15 cellular contexts compared by ENCODE assay signal in genomic region chr5:178425621-178426068, GRCh38.
DNase-seq lines count a peak whose midpoint lies in the region; ATAC-seq and TF ChIP-seq lines count a peak whose summit lies in the region.
"Had no signal": no experiment of that assay in that cellular context is flagged by ENCODE, and none has a peak within 500 bp of the region (broad histone marks: within the 10 kb centered on the region; RNA-seq: fewer than 3 reads in every experiment).

No MANE protein-coding gene starts in this region.

- peaks cover 38 to 54% of the 10 kb centered on the region in 2 experiments for H3K4me1 Mint-ChIP-seq in H9
- H3K4me1 Mint-ChIP-seq in nephron progenitor cell: peaks cover 83% of the 10 kb centered on the region
- peaks cover 8% of the 10 kb centered on the region for H3K4me1 Mint-ChIP-seq in glutamatergic neuron (ENCODE audit: low read depth, unreplicated experiment)

- no peaks in the 10 kb centered on the region for H4K20me1 ChIP-seq in H9 (ENCODE audit: control insufficient read depth, insufficient read depth, insufficient read length)

- WGBS in H9 (ENCODE audit: extremely low coverage, insufficient read length, low lambda C conversion rate): no CpG with 5 or more reads among the region's 12 CpGs
- WGBS in esophagus muscularis mucosa: 90% methylated on average over 11 of the region's 12 CpGs

- H3K4me2 ChIP-seq in H9 (ENCODE audit: insufficient read depth, insufficient read length, low read length): no peak overlapping the region

- H3K9me3 Mint-ChIP-seq in H9 (no peaks in the 10 kb centered on the region; a peak in 1 of 5 replicates), nephron progenitor cell (no peaks in the 10 kb centered on the region), glutamatergic neuron (ENCODE audit: unreplicated experiment) (peaks cover 1% of the 10 kb centered on the region)

- no peak for TF ChIP-seq EP300 in esophagus muscularis mucosa (IDR thresholded peaks at IDR 0.05)

- no peak overlapping the region for H3K23ac ChIP-seq in H9 (ENCODE audit: insufficient read length, low read depth, low read length)

- no peak overlapping the region for H3K14ac ChIP-seq in H9 (ENCODE audit: insufficient read depth, low read length)

- H2BK15ac ChIP-seq in H9 (ENCODE audit: low read depth, low read length): no peak overlapping the region

- no peak overlapping the region for H3K4me3 ChIP-seq in esophagus muscularis mucosa
- H3K4me3 ChIP-seq: Peyer's patch, SJSA1 had no signal

- ATAC-seq in HG02763 (IDR thresholded peaks at IDR 0.05; ENCODE audit: unreplicated experiment): no peak

- H3K36me3 Mint-ChIP-seq in H9 (ENCODE audit: insufficient read depth in 1 of 3, low read depth in 3 of 3) (no peaks in the 10 kb centered on the region), nephron progenitor cell (ENCODE audit: low read depth) (no peaks in the 10 kb centered on the region), glutamatergic neuron (ENCODE audit: unreplicated experiment) (peaks cover 5% of the 10 kb centered on the region)

- no peaks in the 10 kb centered on the region for H3K79me2 ChIP-seq in H9 (ENCODE audit: insufficient read depth, low read length)

- H3K18ac ChIP-seq in H9 (ENCODE audit: insufficient read length, low read depth, low read length): no peak overlapping the region

- H4K8ac ChIP-seq in H9 (replicated peaks; ENCODE audit: insufficient read length, low read depth, low read length): no peak overlapping the region

- no peak overlapping the region for H3T11ph ChIP-seq in H9 (ENCODE audit: low read length)

- no peak overlapping the region for H2BK5ac ChIP-seq in H9 (ENCODE audit: insufficient read length, low read length)

- no peak overlapping the region for H2BK20ac ChIP-seq in H9 (ENCODE audit: low read depth, low read length, poor library complexity, severe bottlenecking)

- no peak overlapping the region for H4K91ac ChIP-seq in H9 (ENCODE audit: insufficient read length, low read depth, low read length)

- H3K79me1 ChIP-seq in H9 (ENCODE audit: insufficient read depth, low read depth, low read length, poor library complexity, severe bottlenecking): no peaks in the 10 kb centered on the region

- peaks cover 2% of the 10 kb centered on the region for H3K4me1 ChIP-seq in H9 (ENCODE audit: insufficient read depth, low read length)
- H3K4me1 ChIP-seq in esophagus muscularis mucosa: peaks cover 12 to 17% (median 15%) of the 10 kb centered on the region in 4 donors
- H3K4me1 ChIP-seq: Peyer's patch, SJSA1 had no signal

- no peak overlapping the region for H3K9ac ChIP-seq in H9 (ENCODE audit: extremely low read depth, insufficient read length, low read length)

- H4K5ac ChIP-seq in H9 (ENCODE audit: insufficient read length, low read depth, low read length): no peak overlapping the region

- no peak for TF ChIP-seq CTCF in H9 (conservative IDR thresholded peaks at IDR 0.05)
- TF ChIP-seq CTCF in esophagus muscularis mucosa (IDR thresholded peaks at IDR 0.05): no peak
- no peak for TF ChIP-seq CTCF in nephron progenitor cell (IDR thresholded peaks at IDR 0.05)
- TF ChIP-seq CTCF in glutamatergic neuron (IDR thresholded peaks at IDR 0.05; ENCODE audit: partially characterized antibody, unreplicated experiment): no peak

- intact Hi-C loops in esophagus muscularis mucosa (cut with DNase I): no loop called here

- H3K23me2 ChIP-seq in H9 (ENCODE audit: insufficient read length, low read depth, low read length, poor library complexity, severe bottlenecking): no peaks in the 10 kb centered on the region

- H3K9me3 ChIP-seq in H9 (ENCODE audit: control insufficient read depth, low read depth, low read length): no peaks in the 10 kb centered on the region
- H3K9me3 ChIP-seq in esophagus muscularis mucosa: no peaks in the 10 kb centered on the region
- H3K9me3 ChIP-seq: Peyer's patch had no signal

- no peak overlapping the region for H2BK120ac ChIP-seq in H9 (ENCODE audit: low read depth, low read length, poor library complexity, severe bottlenecking)

- no peaks in the 10 kb centered on the region for H3K36me3 ChIP-seq in esophagus muscularis mucosa
- H3K36me3 ChIP-seq: Peyer's patch, SJSA1 had no signal

- H3K27me3 ChIP-seq in H9 (ENCODE audit: insufficient read depth, low read length) (no peaks in the 10 kb centered on the region), esophagus muscularis mucosa (no peaks in the 10 kb centered on the region)
- H3K27me3 ChIP-seq: Peyer's patch, SJSA1 had no signal

- H3K27me3 Mint-ChIP-seq in H9 (ENCODE audit: low read depth) (no peaks in the 10 kb centered on the region), nephron progenitor cell (ENCODE audit: low read depth, poor library complexity) (peaks cover 4% of the 10 kb centered on the region), glutamatergic neuron (ENCODE audit: unreplicated experiment) (no peaks in the 10 kb centered on the region)

- no peak overlapping the region for H2AK5ac ChIP-seq in H9 (ENCODE audit: insufficient read length, low read length)

- H3K27ac ChIP-seq in H9 (ENCODE audit: insufficient read length, low read depth, low read length) (no peak overlapping the region), esophagus muscularis mucosa (replicated peaks in 1 of 4) (no peak overlapping the region)
- H3K27ac ChIP-seq: Peyer's patch, SJSA1 had no signal

- H3K27ac Mint-ChIP-seq in H9 (peak overlapping the region in 1 of 3 experiments; percentile 59; a peak in 1 of 7 replicates), nephron progenitor cell (peak overlapping the region; percentile 68), glutamatergic neuron (ENCODE audit: unreplicated experiment) (no peak overlapping the region)

- H2BK12ac ChIP-seq in H9 (ENCODE audit: insufficient read length, low read depth, low read length): no peak overlapping the region

- DNase-seq in H9 (peak; percentile 15), esophagus muscularis mucosa (ENCODE audit: extremely low spot score) (peak; percentile 24), nephron progenitor cell (no peak), MV-4-11 (lab: John Stamatoyannopoulos, UW) (no peak), glutamatergic neuron (no peak)
- DNase-seq in stimulated activated CD8-positive, alpha-beta memory T cell treated with anti-CD3 and anti-CD28 coated beads, Interleukin-4, amount 100 ng/mL, for 48 hours: peak; percentile 10
- DNase-seq: DMS79, KG1, NCI-H1417 treated with DMSO at 0.1 percent for 48 hours, NCI-H2029, NCI-H2171, NCI-H446 treated with DMSO at 0.1 percent for 48 hours, Peyer's patch had no signal

- no peak overlapping the region for H3K4ac ChIP-seq in H9 (ENCODE audit: low read depth, low read length)

- no peak overlapping the region for H3K4me3 Mint-ChIP-seq in H9
- H3K4me3 Mint-ChIP-seq in nephron progenitor cell: no peak overlapping the region
- no peak overlapping the region for H3K4me3 Mint-ChIP-seq in glutamatergic neuron (ENCODE audit: unreplicated experiment)

- H2AFZ ChIP-seq in H9 (ENCODE audit: low read length): no peak overlapping the region

- no peak overlapping the region for H3K56ac ChIP-seq in H9 (ENCODE audit: insufficient read length, low read depth, low read length)

- TF ChIP-seq POLR2A in esophagus muscularis mucosa (IDR thresholded peaks at IDR 0.05; ENCODE audit: low read depth): no peak

Comparison
In these comparisons a context has a peak if more than half of its experiments do, and no peak if none do; other contexts are left out.
1. DNase-seq: peak in H9 (single experiment), esophagus muscularis mucosa (single experiment) and stimulated activated CD8-positive, alpha-beta memory T cell treated with anti-CD3 and anti-CD28 coated beads, Interleukin-4, amount 100 ng/mL, for 48 hours (single experiment); none in nephron progenitor cell (single experiment), MV-4-11 (single experiment) and glutamatergic neuron (single experiment).